1 cellular context compared by ENCODE assay signal in the genomic region with DNA sequence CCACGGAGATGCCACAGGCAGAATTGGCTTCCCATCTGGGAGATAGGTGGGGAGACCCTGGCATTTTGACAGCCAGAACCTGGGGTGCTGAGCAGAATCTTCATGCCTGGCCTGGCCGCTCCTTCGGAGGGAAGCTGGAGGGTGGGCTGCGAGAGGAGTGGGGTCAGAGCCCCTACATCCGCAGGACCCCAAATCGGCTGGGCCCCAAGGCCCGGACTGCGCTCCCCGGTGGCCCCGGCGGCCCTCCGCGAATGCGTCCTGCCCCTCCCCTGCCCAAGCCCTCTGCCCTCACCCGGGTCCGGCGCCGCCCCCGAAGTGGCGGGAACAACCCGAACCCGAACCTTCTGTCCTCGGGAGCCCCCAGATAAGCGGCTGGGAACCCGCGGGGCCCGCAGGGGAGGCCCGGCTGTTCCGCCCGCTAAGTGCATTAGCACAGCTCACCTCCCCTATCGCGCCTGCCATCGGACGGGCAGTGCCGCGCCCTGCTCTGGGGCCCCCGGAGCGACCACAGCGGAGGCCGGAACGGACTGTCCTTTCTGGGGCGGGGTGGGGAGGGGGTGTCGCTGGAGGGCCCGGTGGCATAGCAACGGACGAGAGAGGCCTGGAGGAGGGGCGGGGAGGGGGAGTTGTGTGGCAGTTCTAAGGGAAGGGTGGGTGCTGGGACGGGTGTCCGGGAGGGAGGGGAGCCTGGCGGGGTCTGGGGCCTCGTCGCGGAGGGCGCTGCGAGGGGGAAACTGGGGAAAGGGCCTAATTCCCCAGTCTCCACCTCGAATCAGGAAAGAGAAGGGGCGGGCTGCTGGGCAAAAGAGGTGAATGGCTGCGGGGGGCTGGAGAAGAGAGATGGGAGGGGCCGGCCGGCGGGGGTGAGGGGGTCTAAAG.
TF ChIP-seq lines count a peak whose summit lies in the region.

No MANE protein-coding gene starts in this region.

TF ChIP-seq in K562, 482 proteins besides CTCF, POLR2A, EP300 and RAD21 (continues in another document):
- TF ChIP-seq KDM5B (IDR thresholded peaks at IDR 0.05; ENCODE audit: insufficient replicate concordance, low read depth, low read length) (peak; percentile 17), ZNF165 (CRISPR knock-in tag; IDR thresholded peaks at IDR 0.05; ENCODE audit: borderline replicate concordance) (no peak), ZNF668 (CRISPR knock-in tag; IDR thresholded peaks at IDR 0.05) (peak; percentile 8; the same call in 1 of the 2 replicates), TBP (optimal IDR thresholded peaks at IDR 0.05; ENCODE audit: low read depth, low read length) (peak; percentile 59), SAFB2 (IDR thresholded peaks at IDR 0.05; ENCODE audit: borderline replicate concordance, low read depth, low read length, severe bottlenecking) (no peak), ZNF830 (CRISPR knock-in tag; IDR thresholded peaks at IDR 0.05) (peak; percentile 62; the same call in 1 of the 2 replicates), HNRNPL (IDR thresholded peaks at IDR 0.05; ENCODE audit: low read depth, low read length) (peak; percentile 99), GABPB2 (CRISPR knock-in tag; conservative IDR thresholded peaks at IDR 0.05) (no peak), NRF1 (conservative IDR thresholded peaks at IDR 0.05 in 1 of 2, IDR thresholded peaks at IDR 0.05 in 1 of 2) (peak in 1 of 2 experiments; percentile 17; a peak in 1 of 4 replicates), U2AF1 (optimal IDR thresholded peaks at IDR 0.05; ENCODE audit: low read depth, low read length) (no peak), ZFX (CRISPR knock-in tag; IDR thresholded peaks at IDR 0.05) (peak; percentile 42), SMARCA4 (IDR thresholded peaks at IDR 0.05) (peak; percentile 50; the same call in 1 of the 2 replicates), ESRRB (CRISPR knock-in tag; IDR thresholded peaks at IDR 0.05; ENCODE audit: borderline replicate concordance) (no peak), MBD2 (IDR thresholded peaks at IDR 0.05; ENCODE audit: borderline replicate concordance, low read depth) (peak; percentile 82; the same call in 1 of the 2 replicates), CBX5 (IDR thresholded peaks at IDR 0.05; ENCODE audit: borderline replicate concordance, low read depth) (0 out of 2 replicates have a peak, but pooled peaks have one; percentile 20), RNF2 (IDR thresholded peaks at IDR 0.05) (peak; percentile 98), GTF2E2 (tag; IDR thresholded peaks at IDR 0.05) (no peak), TCFL5 (CRISPR knock-in tag; conservative IDR thresholded peaks at IDR 0.05) (no peak), XRCC5 (IDR thresholded peaks at IDR 0.05; ENCODE audit: low read depth, low read length) (no peak), ZNF75A (CRISPR knock-in tag; IDR thresholded peaks at IDR 0.05) (no peak), WHSC1 (IDR thresholded peaks at IDR 0.05; ENCODE audit: low read length) (no peak), KDM2B (CRISPR knock-in tag; IDR thresholded peaks at IDR 0.05) (peak; percentile 95), HNRNPK (IDR thresholded peaks at IDR 0.05; ENCODE audit: low read depth, low read length, poor library complexity, severe bottlenecking) (peak; percentile 16), E2F3 (CRISPR knock-in tag; IDR thresholded peaks at IDR 0.05) (peak; percentile 92), TEAD1 (CRISPR knock-in tag; IDR thresholded peaks at IDR 0.05) (0 out of 4 replicates have a peak, but pooled peaks of 1 of the 2 experiments have one; percentile 40), SMAD2 (IDR thresholded peaks at IDR 0.05; ENCODE audit: low read depth, low read length) (no peak), DPF2 (IDR thresholded peaks at IDR 0.05) (peak; percentile 66), ETV6 (IDR thresholded peaks at IDR 0.05; ENCODE audit: borderline replicate concordance in 1 of 2, low read depth in 2 of 2, low read length in 1 of 2) (peak in 1 of 2 experiments; percentile 35; a peak in 1 of 4 replicates), ETV6 (CRISPR knock-in tag; IDR thresholded peaks at IDR 0.05; ENCODE audit: borderline replicate concordance) (no peak), NFE2L1 (tag; IDR thresholded peaks at IDR 0.05; ENCODE audit: borderline replicate concordance, low read depth) (no peak), HNRNPUL1 (IDR thresholded peaks at IDR 0.05; ENCODE audit: low read length) (no peak), KDM1A (IDR thresholded peaks at IDR 0.05) (peak in 1 of 2 experiments; percentile 18; a peak in 1 of 4 replicates), YY1 (IDR thresholded peaks at IDR 0.05; ENCODE audit: borderline replicate concordance in 1 of 3, control insufficient read depth in 1 of 3, extremely low read depth in 1 of 3, insufficient read depth in 3 of 3, insufficient read length in 1 of 3, insufficient replicate concordance in 2 of 3, low read depth in 1 of 3, low read length in 2 of 3) (peak in 1 of 3 experiments; percentile 21), C11orf30 (IDR thresholded peaks at IDR 0.05; ENCODE audit: low read depth) (no peak), FIP1L1 (IDR thresholded peaks at IDR 0.05; ENCODE audit: low read depth, low read length, poor library complexity, severe bottlenecking) (no peak), CHD2 (IDR thresholded peaks at IDR 0.05; ENCODE audit: low read depth, low read length) (peak; percentile 9; the same call in 1 of the 2 replicates), FOXJ2 (tag; IDR thresholded peaks at IDR 0.05) (no peak), POLR2G (IDR thresholded peaks at IDR 0.05; ENCODE audit: low read depth, low read length) (peak; percentile 85), ZNF696 (CRISPR knock-in tag; conservative IDR thresholded peaks at IDR 0.05) (no peak), HDAC2 (IDR thresholded peaks at IDR 0.05) (peak; percentile 25; the same call in 1 of the 2 replicates), NR4A1 (CRISPR knock-in tag; IDR thresholded peaks at IDR 0.05) (no peak), NR4A1 (tag; IDR thresholded peaks at IDR 0.05) (peak; percentile 52; the same call in 1 of the 2 replicates), MTA2 (IDR thresholded peaks at IDR 0.05; ENCODE audit: low read depth) (no peak; the same call in 1 of the 2 replicates), EWSR1 (IDR thresholded peaks at IDR 0.05; ENCODE audit: borderline replicate concordance, low read depth, partially characterized antibody) (no peak), HOXB6 (CRISPR knock-in tag; IDR thresholded peaks at IDR 0.05; ENCODE audit: borderline replicate concordance) (no peak), POLR3A (IDR thresholded peaks at IDR 0.05; ENCODE audit: borderline replicate concordance, extremely low read depth, insufficient read depth, insufficient read length) (no peak), ZNF586 (CRISPR knock-in tag; conservative IDR thresholded peaks at IDR 0.05) (no peak), MAZ (CRISPR knock-in tag; conservative IDR thresholded peaks at IDR 0.05 in 1 of 2, IDR thresholded peaks at IDR 0.05 in 1 of 2) (peak; percentile 68 to 94), BRD4 (IDR thresholded peaks at IDR 0.05) (0 out of 2 replicates have a peak, but pooled peaks have one; percentile 56), ZSCAN29 (IDR thresholded peaks at IDR 0.05) (peak; percentile 18; the same call in 1 of the 2 replicates), JUND (IDR thresholded peaks at IDR 0.05; ENCODE audit: borderline replicate concordance, low read depth, low read length) (peak; percentile 56), JUND (tag; IDR thresholded peaks at IDR 0.05; ENCODE audit: borderline replicate concordance, low read depth, low read length) (peak; percentile 9; the same call in 1 of the 3 replicates), NFRKB (IDR thresholded peaks at IDR 0.05; ENCODE audit: low read depth) (peak; percentile 47; the same call in 1 of the 2 replicates), ATF1 (CRISPR knock-in tag; IDR thresholded peaks at IDR 0.05) (no peak), ATF1 (tag; IDR thresholded peaks at IDR 0.05) (no peak), HDAC1 (IDR thresholded peaks at IDR 0.05) (peak in 1 of 2 experiments; percentile 41; a peak in 2 of 4 replicates)
- TF ChIP-seq, protein P1, sequence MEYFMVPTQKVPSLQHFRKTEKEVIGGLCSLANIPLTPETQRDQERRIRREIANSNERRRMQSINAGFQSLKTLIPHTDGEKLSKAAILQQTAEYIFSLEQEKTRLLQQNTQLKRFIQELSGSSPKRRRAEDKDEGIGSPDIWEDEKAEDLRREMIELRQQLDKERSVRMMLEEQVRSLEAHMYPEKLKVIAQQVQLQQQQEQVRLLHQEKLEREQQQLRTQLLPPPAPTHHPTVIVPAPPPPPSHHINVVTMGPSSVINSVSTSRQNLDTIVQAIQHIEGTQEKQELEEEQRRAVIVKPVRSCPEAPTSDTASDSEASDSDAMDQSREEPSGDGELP (CRISPR knock-in tag; IDR thresholded peaks at IDR 0.05; ENCODE audit: borderline replicate concordance) = 0 out of 2 replicates have a peak, but pooled peaks have one; percentile 38
- TF ChIP-seq, protein P2, sequence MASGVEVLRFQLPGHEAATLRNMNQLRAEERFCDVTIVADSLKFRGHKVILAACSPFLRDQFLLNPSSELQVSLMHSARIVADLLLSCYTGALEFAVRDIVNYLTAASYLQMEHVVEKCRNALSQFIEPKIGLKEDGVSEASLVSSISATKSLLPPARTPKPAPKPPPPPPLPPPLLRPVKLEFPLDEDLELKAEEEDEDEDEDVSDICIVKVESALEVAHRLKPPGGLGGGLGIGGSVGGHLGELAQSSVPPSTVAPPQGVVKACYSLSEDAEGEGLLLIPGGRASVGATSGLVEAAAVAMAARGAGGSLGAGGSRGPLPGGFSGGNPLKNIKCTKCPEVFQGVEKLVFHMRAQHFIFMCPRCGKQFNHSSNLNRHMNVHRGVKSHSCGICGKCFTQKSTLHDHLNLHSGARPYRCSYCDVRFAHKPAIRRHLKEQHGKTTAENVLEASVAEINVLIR (CRISPR knock-in tag; IDR thresholded peaks at IDR 0.05) = 0 out of 2 replicates have a peak, but pooled peaks have one; percentile 30
- TF ChIP-seq, protein P3, sequence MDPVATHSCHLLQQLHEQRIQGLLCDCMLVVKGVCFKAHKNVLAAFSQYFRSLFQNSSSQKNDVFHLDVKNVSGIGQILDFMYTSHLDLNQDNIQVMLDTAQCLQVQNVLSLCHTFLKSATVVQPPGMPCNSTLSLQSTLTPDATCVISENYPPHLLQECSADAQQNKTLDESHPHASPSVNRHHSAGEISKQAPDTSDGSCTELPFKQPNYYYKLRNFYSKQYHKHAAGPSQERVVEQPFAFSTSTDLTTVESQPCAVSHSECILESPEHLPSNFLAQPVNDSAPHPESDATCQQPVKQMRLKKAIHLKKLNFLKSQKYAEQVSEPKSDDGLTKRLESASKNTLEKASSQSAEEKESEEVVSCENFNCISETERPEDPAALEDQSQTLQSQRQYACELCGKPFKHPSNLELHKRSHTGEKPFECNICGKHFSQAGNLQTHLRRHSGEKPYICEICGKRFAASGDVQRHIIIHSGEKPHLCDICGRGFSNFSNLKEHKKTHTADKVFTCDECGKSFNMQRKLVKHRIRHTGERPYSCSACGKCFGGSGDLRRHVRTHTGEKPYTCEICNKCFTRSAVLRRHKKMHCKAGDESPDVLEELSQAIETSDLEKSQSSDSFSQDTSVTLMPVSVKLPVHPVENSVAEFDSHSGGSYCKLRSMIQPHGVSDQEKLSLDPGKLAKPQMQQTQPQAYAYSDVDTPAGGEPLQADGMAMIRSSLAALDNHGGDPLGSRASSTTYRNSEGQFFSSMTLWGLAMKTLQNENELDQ (CRISPR knock-in tag; IDR thresholded peaks at IDR 0.05; ENCODE audit: borderline replicate concordance) = 0 out of 2 replicates have a peak, but pooled peaks have one; percentile 42
- TF ChIP-seq, protein P4, sequence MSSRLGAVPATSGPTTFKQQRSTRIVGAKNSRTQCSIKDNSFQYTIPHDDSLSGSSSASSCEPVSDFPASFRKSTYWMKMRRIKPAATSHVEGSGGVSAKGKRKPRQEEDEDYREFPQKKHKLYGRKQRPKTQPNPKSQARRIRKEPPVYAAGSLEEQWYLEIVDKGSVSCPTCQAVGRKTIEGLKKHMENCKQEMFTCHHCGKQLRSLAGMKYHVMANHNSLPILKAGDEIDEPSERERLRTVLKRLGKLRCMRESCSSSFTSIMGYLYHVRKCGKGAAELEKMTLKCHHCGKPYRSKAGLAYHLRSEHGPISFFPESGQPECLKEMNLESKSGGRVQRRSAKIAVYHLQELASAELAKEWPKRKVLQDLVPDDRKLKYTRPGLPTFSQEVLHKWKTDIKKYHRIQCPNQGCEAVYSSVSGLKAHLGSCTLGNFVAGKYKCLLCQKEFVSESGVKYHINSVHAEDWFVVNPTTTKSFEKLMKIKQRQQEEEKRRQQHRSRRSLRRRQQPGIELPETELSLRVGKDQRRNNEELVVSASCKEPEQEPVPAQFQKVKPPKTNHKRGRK (tag; IDR thresholded peaks at IDR 0.05) = no peak
- TF ChIP-seq, protein P5, sequence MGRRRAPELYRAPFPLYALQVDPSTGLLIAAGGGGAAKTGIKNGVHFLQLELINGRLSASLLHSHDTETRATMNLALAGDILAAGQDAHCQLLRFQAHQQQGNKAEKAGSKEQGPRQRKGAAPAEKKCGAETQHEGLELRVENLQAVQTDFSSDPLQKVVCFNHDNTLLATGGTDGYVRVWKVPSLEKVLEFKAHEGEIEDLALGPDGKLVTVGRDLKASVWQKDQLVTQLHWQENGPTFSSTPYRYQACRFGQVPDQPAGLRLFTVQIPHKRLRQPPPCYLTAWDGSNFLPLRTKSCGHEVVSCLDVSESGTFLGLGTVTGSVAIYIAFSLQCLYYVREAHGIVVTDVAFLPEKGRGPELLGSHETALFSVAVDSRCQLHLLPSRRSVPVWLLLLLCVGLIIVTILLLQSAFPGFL (CRISPR knock-in tag; IDR thresholded peaks at IDR 0.05) = no peak
- TF ChIP-seq, protein P6, sequence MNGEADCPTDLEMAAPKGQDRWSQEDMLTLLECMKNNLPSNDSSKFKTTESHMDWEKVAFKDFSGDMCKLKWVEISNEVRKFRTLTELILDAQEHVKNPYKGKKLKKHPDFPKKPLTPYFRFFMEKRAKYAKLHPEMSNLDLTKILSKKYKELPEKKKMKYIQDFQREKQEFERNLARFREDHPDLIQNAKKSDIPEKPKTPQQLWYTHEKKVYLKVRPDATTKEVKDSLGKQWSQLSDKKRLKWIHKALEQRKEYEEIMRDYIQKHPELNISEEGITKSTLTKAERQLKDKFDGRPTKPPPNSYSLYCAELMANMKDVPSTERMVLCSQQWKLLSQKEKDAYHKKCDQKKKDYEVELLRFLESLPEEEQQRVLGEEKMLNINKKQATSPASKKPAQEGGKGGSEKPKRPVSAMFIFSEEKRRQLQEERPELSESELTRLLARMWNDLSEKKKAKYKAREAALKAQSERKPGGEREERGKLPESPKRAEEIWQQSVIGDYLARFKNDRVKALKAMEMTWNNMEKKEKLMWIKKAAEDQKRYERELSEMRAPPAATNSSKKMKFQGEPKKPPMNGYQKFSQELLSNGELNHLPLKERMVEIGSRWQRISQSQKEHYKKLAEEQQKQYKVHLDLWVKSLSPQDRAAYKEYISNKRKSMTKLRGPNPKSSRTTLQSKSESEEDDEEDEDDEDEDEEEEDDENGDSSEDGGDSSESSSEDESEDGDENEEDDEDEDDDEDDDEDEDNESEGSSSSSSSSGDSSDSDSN (IDR thresholded peaks at IDR 0.05; ENCODE audit: borderline replicate concordance in 1 of 2, low read depth in 2 of 2, low read length in 2 of 2) = peak; percentile 80 to 89; a peak in 3 of 4 replicates
- TF ChIP-seq, protein P7, sequence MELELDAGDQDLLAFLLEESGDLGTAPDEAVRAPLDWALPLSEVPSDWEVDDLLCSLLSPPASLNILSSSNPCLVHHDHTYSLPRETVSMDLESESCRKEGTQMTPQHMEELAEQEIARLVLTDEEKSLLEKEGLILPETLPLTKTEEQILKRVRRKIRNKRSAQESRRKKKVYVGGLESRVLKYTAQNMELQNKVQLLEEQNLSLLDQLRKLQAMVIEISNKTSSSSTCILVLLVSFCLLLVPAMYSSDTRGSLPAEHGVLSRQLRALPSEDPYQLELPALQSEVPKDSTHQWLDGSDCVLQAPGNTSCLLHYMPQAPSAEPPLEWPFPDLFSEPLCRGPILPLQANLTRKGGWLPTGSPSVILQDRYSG (tag; conservative IDR thresholded peaks at IDR 0.05; ENCODE audit: low read depth) = 0 out of 2 replicates have a peak, but pooled peaks have one; percentile 52
